Comparison of ENCODE assay signal across 23 cellular contexts in the genomic region with DNA sequence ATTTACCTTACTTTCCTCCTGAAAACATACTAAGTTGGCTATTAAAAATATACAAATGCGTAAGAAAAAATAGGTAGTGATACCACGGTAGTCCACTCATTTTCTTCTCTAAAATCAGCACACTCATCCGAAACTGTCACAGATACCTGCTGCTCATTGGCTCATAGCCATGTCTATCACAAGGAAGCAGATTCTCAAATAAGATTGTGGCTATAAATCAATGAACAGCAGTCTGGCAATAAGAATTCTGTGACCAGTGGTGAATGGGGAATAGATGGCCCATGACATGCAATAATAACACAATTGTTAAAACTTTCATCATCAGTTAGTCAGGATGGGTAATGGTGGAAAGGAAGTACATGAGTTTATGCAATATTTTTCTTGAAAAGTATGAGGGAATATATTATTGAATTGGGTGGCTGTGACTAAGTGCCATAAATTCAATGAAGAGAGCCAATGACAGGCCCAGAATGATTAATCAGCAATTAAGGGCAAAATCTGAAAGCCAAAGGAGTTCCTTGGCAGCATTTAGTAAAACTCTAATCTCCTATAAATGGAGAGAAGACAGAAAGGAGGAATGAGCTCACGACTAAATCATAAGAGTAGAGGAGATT.
DNase-seq lines count a peak whose midpoint lies in the region; ATAC-seq and TF ChIP-seq lines count a peak whose summit lies in the region.
"Had no signal": no experiment of that assay in that cellular context is flagged by ENCODE, and none has a peak within 500 bp of the region (broad histone marks: within the 10 kb centered on the region; RNA-seq: fewer than 3 reads in every experiment).

No MANE protein-coding gene starts in this region.

- no peak for TF ChIP-seq CTCF in epithelial cell of esophagus (IDR thresholded peaks at IDR 0.05; ENCODE audit: insufficient read depth, low read depth, low read length, missing control alignments)

- in situ Hi-C loops in G401 (cut with HindIII; ENCODE audit: low sequenced_read_pairs) = no loop called here

- no peaks in the 10 kb centered on the region for H3K27me3 Mint-ChIP-seq in stimulated activated naive CD8-positive, alpha-beta T cell treated with anti-CD3 and anti-CD28 coated beads, Interleukin-15, amount 100 ng/mL, for 72 hours
- H3K27me3 Mint-ChIP-seq: activated CD8-positive, alpha-beta memory T cell treated with anti-CD3 and anti-CD28 coated beads, Interleukin-2, amount 10 ng/mL, durations not matched to agents 7 days and 5 days; activated naive CD8-positive, alpha-beta T cell treated with anti-CD3 and anti-CD28 coated beads, Interleukin-2, amount 10 ng/mL, durations not matched to agents 7 days and 5 days; dendritic cell treated with granulocyte-macrophage colony-stimulating factor and Interleukin-4, amounts not matched to agents 40 ng/mL and 50 ng/mL, for 4 days had no signal

- no peaks in the 10 kb centered on the region for H3K9me3 Mint-ChIP-seq in stimulated activated naive CD8-positive, alpha-beta T cell treated with anti-CD3 and anti-CD28 coated beads, Interleukin-15, amount 100 ng/mL, for 72 hours
- H3K9me3 Mint-ChIP-seq: activated T-helper 2 cell treated with anti-CD3 and anti-CD28 coated beads, Interferon-gamma antibody, Interleukin-2, Interleukin-4, amounts not matched to agents 10 μg/mL and 5 μg/mL and 100 μg/mL, durations not matched to agents 14 hours and 24 hours and 36 hours; dendritic cell treated with granulocyte-macrophage colony-stimulating factor and Interleukin-4, amounts not matched to agents 40 ng/mL and 50 ng/mL, for 4 days had no signal

- ATAC-seq in stimulated activated naive CD8-positive, alpha-beta T cell treated with anti-CD3 and anti-CD28 coated beads, Interleukin-15, amount 100 ng/mL, for 72 hours = no peak
- ATAC-seq: activated CD8-positive, alpha-beta memory T cell treated with anti-CD3 and anti-CD28 coated beads, Interleukin-2, amount 10 ng/mL, durations not matched to agents 7 days and 5 days; left ventricle myocardium superior; mucosa of descending colon had no signal

- H3K4me3 ChIP-seq in epithelial cell of esophagus (ENCODE audit: low read length) = no peak overlapping the region
- H3K4me3 ChIP-seq: mucosa of descending colon, neural progenitor cell, thoracic aorta had no signal

- H3K4me1 Mint-ChIP-seq in stimulated activated naive CD8-positive, alpha-beta T cell treated with anti-CD3 and anti-CD28 coated beads, Interleukin-15, amount 100 ng/mL, for 72 hours = no peaks in the 10 kb centered on the region
- H3K4me1 Mint-ChIP-seq: activated CD8-positive, alpha-beta memory T cell treated with anti-CD3 and anti-CD28 coated beads, Interleukin-2, amount 10 ng/mL, durations not matched to agents 7 days and 5 days; activated naive CD8-positive, alpha-beta T cell treated with anti-CD3 and anti-CD28 coated beads, Interleukin-2, amount 10 ng/mL, durations not matched to agents 7 days and 5 days; neural progenitor cell had no signal

- no peak overlapping the region for H3K27ac Mint-ChIP-seq in stimulated activated naive CD8-positive, alpha-beta T cell treated with anti-CD3 and anti-CD28 coated beads, Interleukin-15, amount 100 ng/mL, for 72 hours
- H3K27ac Mint-ChIP-seq: activated CD8-positive, alpha-beta memory T cell treated with anti-CD3 and anti-CD28 coated beads, Interleukin-2, amount 10 ng/mL, durations not matched to agents 7 days and 5 days; activated naive CD8-positive, alpha-beta T cell treated with anti-CD3 and anti-CD28 coated beads, Interleukin-2, amount 10 ng/mL, durations not matched to agents 7 days and 5 days; activated T-helper 2 cell treated with anti-CD3 and anti-CD28 coated beads, Interferon-gamma antibody, Interleukin-2, Interleukin-4, amounts not matched to agents 10 μg/mL and 5 μg/mL and 100 μg/mL, durations not matched to agents 14 hours and 24 hours and 36 hours; dendritic cell treated with granulocyte-macrophage colony-stimulating factor and Interleukin-4, amounts not matched to agents 40 ng/mL and 50 ng/mL, for 4 days; neural progenitor cell had no signal

- H3K4me3 Mint-ChIP-seq in stimulated activated naive CD8-positive, alpha-beta T cell treated with anti-CD3 and anti-CD28 coated beads, Interleukin-15, amount 100 ng/mL, for 72 hours = no peak overlapping the region
- H3K4me3 Mint-ChIP-seq: activated CD8-positive, alpha-beta memory T cell treated with anti-CD3 and anti-CD28 coated beads, Interleukin-2, amount 10 ng/mL, durations not matched to agents 7 days and 5 days; activated naive CD8-positive, alpha-beta T cell treated with anti-CD3 and anti-CD28 coated beads, Interleukin-2, amount 10 ng/mL, durations not matched to agents 7 days and 5 days; dendritic cell treated with granulocyte-macrophage colony-stimulating factor and Interleukin-4, amounts not matched to agents 40 ng/mL and 50 ng/mL, for 4 days; neural progenitor cell had no signal

- DNase-seq in G401 (ENCODE audit: low spot score) (peak; percentile 39), M059J (ENCODE audit: low read depth) (peak; percentile 25), epithelial cell of esophagus (ENCODE audit: low read depth) (peak; percentile 17), renal cortical epithelial cell (ENCODE audit: low read depth) (peak; percentile 43), ecto neural progenitor cell (ENCODE audit: low spot score) (no peak), dermis blood vessel endothelial cell (no peak)
- DNase-seq in stimulated activated naive CD8-positive, alpha-beta T cell treated with anti-CD3 and anti-CD28 coated beads, Interleukin-15, amount 100 ng/mL, for 72 hours = no peak
- DNase-seq: activated CD4-positive, alpha-beta T cell treated with anti-CD3 and anti-CD28 coated beads for 4 hours; activated CD8-positive, alpha-beta memory T cell treated with anti-CD3 and anti-CD28 coated beads, Interleukin-2, amount 10 ng/mL, durations not matched to agents 7 days and 5 days; activated naive CD8-positive, alpha-beta T cell treated with anti-CD3 and anti-CD28 coated beads, Interleukin-2, amount 10 ng/mL, durations not matched to agents 7 days and 5 days; AML-193; brain microvascular endothelial cell; KG1; left ventricle myocardium superior; mucosa of descending colon; NCI-H1092; NCI-H2029; NCI-H446; stimulated activated CD4-positive, alpha-beta T cell treated with anti-CD3 and anti-CD28 coated beads, Interleukin-12 subunit alpha, Interleukin-12 subunit beta, amount 100 ng/mL, for 4 hours had no signal

Comparison
In these comparisons a context has a peak if more than half of its experiments do, and no peak if none do; other contexts are left out.
1. DNase-seq: peak in G401 (single experiment), M059J (single experiment), epithelial cell of esophagus (single experiment) and renal cortical epithelial cell (single experiment); none in stimulated activated naive CD8-positive, alpha-beta T cell treated with anti-CD3 and anti-CD28 coated beads, Interleukin-15, amount 100 ng/mL, for 72 hours (0 of 2), ecto neural progenitor cell (single experiment) and dermis blood vessel endothelial cell (single experiment).